In genomic region chr7:143900230-143900766, GRCh38 we compare ENCODE assay signal across 9 cellular contexts. TPM values are rescaled to one million over a fixed set of nuclear protein-coding genes. Genes with fewer than 3 reads are reported as not detected.
DNase-seq lines count a peak whose midpoint lies in the region; ATAC-seq and TF ChIP-seq lines count a peak whose summit lies in the region.
"Had no signal": no experiment of that assay in that cellular context is flagged by ENCODE, and none has a peak within 500 bp of the region (broad histone marks: within the 10 kb centered on the region; RNA-seq: fewer than 3 reads in every experiment).

No MANE protein-coding gene starts in this region.

- H3K4me3 Mint-ChIP-seq in activated naive CD4-positive, alpha-beta T cell treated with anti-CD3 and anti-CD28 coated beads, Interleukin-2, amount 10 ng/mL, durations not matched to agents 7 days and 5 days, result peak overlapping the region; percentile 90

- 59 to 78% methylated on average over 5 of the region's 5 CpGs for WGBS in thyroid gland, 2 donors

- H3K27me3 ChIP-seq in adipocyte (replicated peaks; ENCODE audit: control insufficient read depth, insufficient read depth, low read length), result no peaks in the 10 kb centered on the region
- H3K27me3 ChIP-seq in thyroid gland, result no peaks in the 10 kb centered on the region

- DNase-seq in activated naive CD4-positive, alpha-beta T cell treated with anti-CD3 and anti-CD28 coated beads, Interleukin-2, amount 10 ng/mL, durations not matched to agents 7 days and 5 days, result no peak
- no peak for DNase-seq in activated naive CD4-positive, alpha-beta T cell treated with anti-CD3 and anti-CD28 coated beads, Interleukin-2, amount 50 U/mL, for 72 hours (ENCODE audit: low spot score in 2 of 2)
- DNase-seq in adipocyte (ENCODE audit: low read depth) (peak; percentile 44), islet precursor cell (peak; percentile 80), thyroid gland (peak in 1 of 2 donors; percentile 23), retina (no peak), NOMO-1 treated with DMSO at 0.1 percent for 48 hours (lab: John Stamatoyannopoulos, UW; ENCODE audit: unreplicated experiment) (no peak)
- DNase-seq in stimulated activated CD4-positive, alpha-beta T cell treated with anti-CD3 and anti-CD28 coated beads, Interleukin-4, amount 100 ng/mL, for 1 hour, result no peak

- peak overlapping the region; percentile 95 for H3K4me3 ChIP-seq in adipocyte (ENCODE audit: low read length)
- no peak overlapping the region for H3K4me3 ChIP-seq in thyroid gland (replicated peaks in 1 of 3)

- H3K9me3 ChIP-seq in adipocyte (ENCODE audit: control insufficient read depth, low read length) (no peaks in the 10 kb centered on the region), thyroid gland (no peaks in the 10 kb centered on the region)

- no peak for ATAC-seq in activated naive CD4-positive, alpha-beta T cell treated with anti-CD3 and anti-CD28 coated beads, Interleukin-2, amount 50 U/mL, for 72 hours

- intact Hi-C loops in thyroid gland (cut with DNase I), result no loop called here

- no peak overlapping the region for H3K27ac Mint-ChIP-seq in activated naive CD4-positive, alpha-beta T cell treated with anti-CD3 and anti-CD28 coated beads, Interleukin-2, amount 10 ng/mL, durations not matched to agents 7 days and 5 days
- H3K27ac Mint-ChIP-seq in activated naive CD4-positive, alpha-beta T cell treated with anti-CD3 and anti-CD28 coated beads, Interleukin-2, amount 50 U/mL, for 72 hours, result no peak overlapping the region

- no peak overlapping the region for H3K9ac ChIP-seq in adipocyte (ENCODE audit: low read length)

- H3K4me1 Mint-ChIP-seq in activated naive CD4-positive, alpha-beta T cell treated with anti-CD3 and anti-CD28 coated beads, Interleukin-2, amount 10 ng/mL, durations not matched to agents 7 days and 5 days, result peaks cover 27% of the 10 kb centered on the region

- H3K36me3 Mint-ChIP-seq in activated naive CD4-positive, alpha-beta T cell treated with anti-CD3 and anti-CD28 coated beads, Interleukin-2, amount 10 ng/mL, durations not matched to agents 7 days and 5 days, result no peaks in the 10 kb centered on the region
- peaks cover 6 to 7% of the 10 kb centered on the region in 2 donors for H3K36me3 Mint-ChIP-seq in activated naive CD4-positive, alpha-beta T cell treated with anti-CD3 and anti-CD28 coated beads, Interleukin-2, amount 50 U/mL, for 72 hours

- H3K36me3 ChIP-seq in adipocyte (ENCODE audit: control insufficient read depth, insufficient read depth, low read length, severe bottlenecking) (no peaks in the 10 kb centered on the region), thyroid gland (no peaks in the 10 kb centered on the region)

- H3K4me1 ChIP-seq in adipocyte (ENCODE audit: control insufficient read depth, insufficient read depth, low read length) (peaks cover 19% of the 10 kb centered on the region), thyroid gland (peaks cover 20 to 25% of the 10 kb centered on the region in 2 donors)

- no peaks in the 10 kb centered on the region for H3K9me3 Mint-ChIP-seq in activated naive CD4-positive, alpha-beta T cell treated with anti-CD3 and anti-CD28 coated beads, Interleukin-2, amount 10 ng/mL, durations not matched to agents 7 days and 5 days
- no peaks in the 10 kb centered on the region for H3K9me3 Mint-ChIP-seq in activated naive CD4-positive, alpha-beta T cell treated with anti-CD3 and anti-CD28 coated beads, Interleukin-2, amount 50 U/mL, for 72 hours

- H3K27ac ChIP-seq in thyroid gland, result peak overlapping the region in 2 of 3 donors; percentile 2 to 92

- no peaks in the 10 kb centered on the region for H3K27me3 Mint-ChIP-seq in activated naive CD4-positive, alpha-beta T cell treated with anti-CD3 and anti-CD28 coated beads, Interleukin-2, amount 10 ng/mL, durations not matched to agents 7 days and 5 days

- TF ChIP-seq CTCF in thyroid gland (IDR thresholded peaks at IDR 0.05), result no peak

- TF ChIP-seq POLR2A in thyroid gland (IDR thresholded peaks at IDR 0.05), result no peak

- CTCF ChIA-PET in activated naive CD4-positive, alpha-beta T cell treated with anti-CD3 and anti-CD28 coated beads, Interleukin-2, amount 10 ng/mL, durations not matched to agents 7 days and 5 days (lab: Charles Lee), result interaction anchor here (2.1 to 2.3 kb wide), 2 partner anchors 10 to 228 kb away, joined by 5 to 10 read pairs; no protein-coding TSS in a partner anchor

RNA-seq across cellular contexts. Expression of gene TCAF1, which starts 1.7 kb away (rescaled TPM):
- total RNA-seq in activated naive CD4-positive, alpha-beta T cell treated with anti-CD3 and anti-CD28 coated beads, Interleukin-2, amount 50 U/mL, for 72 hours, result 10 to 100 TPM; 19.9 to 23.0 TPM
- total RNA-seq in thyroid gland, result 10 to 100 TPM; 55.2 to 70.0 (median 58.8) TPM

RNA-seq across cellular contexts. Expression of gene OR2F2, which starts 34.7 kb away (rescaled TPM):
- total RNA-seq in activated naive CD4-positive, alpha-beta T cell treated with anti-CD3 and anti-CD28 coated beads, Interleukin-2, amount 50 U/mL, for 72 hours, result not detected
- not detected for total RNA-seq in thyroid gland
- total RNA-seq: dermis microvascular lymphatic vessel endothelial cell had no signal

RNA-seq across cellular contexts. Expression of gene OR2F1, which starts 54.3 kb away (rescaled TPM):
- total RNA-seq in activated naive CD4-positive, alpha-beta T cell treated with anti-CD3 and anti-CD28 coated beads, Interleukin-2, amount 50 U/mL, for 72 hours, result not detected
- not detected for total RNA-seq in thyroid gland
- total RNA-seq: dermis microvascular lymphatic vessel endothelial cell had no signal

Comparison
In these comparisons a context has a peak if more than half of its experiments do, and no peak if none do; other contexts are left out.
1. DNase-seq: peak in adipocyte (single experiment) and islet precursor cell (single experiment); none in activated naive CD4-positive, alpha-beta T cell treated with anti-CD3 and anti-CD28 coated beads, Interleukin-2, amount 10 ng/mL, durations not matched to agents 7 days and 5 days (single experiment), activated naive CD4-positive, alpha-beta T cell treated with anti-CD3 and anti-CD28 coated beads, Interleukin-2, amount 50 U/mL, for 72 hours (0 of 2), retina (single experiment), stimulated activated CD4-positive, alpha-beta T cell treated with anti-CD3 and anti-CD28 coated beads, Interleukin-4, amount 100 ng/mL, for 1 hour (single experiment) and NOMO-1 treated with DMSO at 0.1 percent for 48 hours (single experiment).